Comparison of ENCODE assay signal across 8 cellular contexts in genomic region chr17:19462636-19463035, GRCh38. TPM values are rescaled to one million over a fixed set of nuclear protein-coding genes. Genes with fewer than 3 reads are reported as not detected.
DNase-seq lines count a peak whose midpoint lies in the region; ATAC-seq, FAIRE-seq and TF ChIP-seq lines count a peak whose summit lies in the region.
"Not testable (repeated sequence)": the region's sequence is repeated elsewhere in the genome, so short reads cannot be mapped to it uniquely, and the experiment has no call there.
"Had no signal": no experiment of that assay in that cellular context is flagged by ENCODE, and none has a peak within 500 bp of the region (broad histone marks: within the 10 kb centered on the region; RNA-seq: fewer than 3 reads in every experiment).

No MANE protein-coding gene starts in this region.

- intact Hi-C loops in adrenal gland (cut with DNase I); endothelial cell of umbilical vein (cut with micrococcal nuclease); stomach (cut with DNase I; ENCODE audit: low total_unique reads): not testable (repeated sequence)
- intact Hi-C loops in naive thymus-derived CD4-positive, alpha-beta T cell (cut with micrococcal nuclease), result loop anchor here in 1 of 2 donors (2.0 to 5.0 kb wide), 4 partner anchors 16 to 305 kb away; partner anchors contain the start of gene MAPK7

- peak overlapping the region in 4 of 7 donors; percentile 59 to 71 (median 64) for H3K4me3 Mint-ChIP-seq in CD8-positive, alpha-beta memory T cell
- not testable (repeated sequence) for H3K4me3 Mint-ChIP-seq in activated CD4-positive, alpha-beta memory T cell treated with anti-CD3 and anti-CD28 coated beads, Interleukin-2, amount 10 ng/mL, durations not matched to agents 7 days and 5 days
- peak overlapping the region in 9 of 10 donors; percentile 16 to 83 (median 61) for H3K4me3 Mint-ChIP-seq in naive thymus-derived CD4-positive, alpha-beta T cell

- not testable (repeated sequence) for H3K36me3 Mint-ChIP-seq in CD8-positive, alpha-beta memory T cell; activated CD4-positive, alpha-beta memory T cell treated with anti-CD3 and anti-CD28 coated beads, Interleukin-2, amount 10 ng/mL, durations not matched to agents 7 days and 5 days (ENCODE audit: low read depth); naive thymus-derived CD4-positive, alpha-beta T cell

- H3K9me1 ChIP-seq in endothelial cell of umbilical vein (replicated peaks; ENCODE audit: control insufficient read depth, extremely low read depth, insufficient read depth, low read length), result not testable (repeated sequence)

- POLR2A ChIA-PET in CD8-positive, alpha-beta memory T cell (lab: Charles Lee), result interaction anchor here (1.1 kb wide), 1 partner anchor 85 kb away, joined by 10 read pairs; the partner anchor contains the start of gene MAPK7
- POLR2A ChIA-PET in activated CD4-positive, alpha-beta memory T cell treated with anti-CD3 and anti-CD28 coated beads, Interleukin-2, amount 10 ng/mL, durations not matched to agents 7 days and 5 days (lab: Charles Lee), result interaction anchor here (1.9 kb wide), 1 partner anchor 85 kb away, joined by 4 read pairs; the partner anchor contains the start of gene MAPK7
- POLR2A ChIA-PET in endothelial cell of umbilical vein (lab: Charles Lee), result not testable (repeated sequence)
- POLR2A ChIA-PET in naive thymus-derived CD4-positive, alpha-beta T cell (lab: Charles Lee), result interaction anchor here (0.7 to 1.1 kb wide), 4 partner anchors 87 to 561 kb away, joined by 3 to 5 read pairs (median 4); partner anchors contain the start of gene ALDH3A2

- 88 to 96% (median 90%) methylated on average over 6 of the region's 6 CpGs for WGBS in adrenal gland, 4 donors
- WGBS in stomach, 5 donors, result 92 to 98% (median 93%) methylated on average over 6 of the region's 6 CpGs

- FAIRE-seq in endothelial cell of umbilical vein (lab: Jason Lieb, UNC), result not testable (repeated sequence)

- dilution Hi-C loops in endothelial cell of umbilical vein (cut with MboI; ENCODE audit: extremely low pct_ligation_motif_present, low sequenced_read_pairs), result not testable (repeated sequence)

- H3K9me3 ChIP-seq in CD8-positive, alpha-beta memory T cell (ENCODE audit: low read length); OCI-LY3 (ENCODE audit: insufficient read depth, low read length); adrenal gland (replicated peaks in 1 of 3); endothelial cell of umbilical vein (replicated peaks; ENCODE audit: control insufficient read depth, insufficient read depth, low read length); naive thymus-derived CD4-positive, alpha-beta T cell (ENCODE audit: control insufficient read depth in 2 of 3, low read length in 3 of 3); stomach: not testable (repeated sequence)

- not testable (repeated sequence) for DNase-seq in CD8-positive, alpha-beta memory T cell; activated CD4-positive, alpha-beta memory T cell treated with anti-CD3 and anti-CD28 coated beads, Interleukin-2, amount 10 ng/mL, durations not matched to agents 7 days and 5 days; endothelial cell of umbilical vein (ENCODE audit: low read depth, low spot score); naive thymus-derived CD4-positive, alpha-beta T cell; stomach
- DNase-seq in adrenal gland, result peak in 2 of 7 donors; percentile 5 to 11

- CTCF ChIA-PET in CD8-positive, alpha-beta memory T cell (lab: Charles Lee), result interaction anchor here (0.8 to 3.2 kb wide), 2 partner anchors 16 to 100 kb away, joined by 3 to 16 read pairs; partner anchors contain the start of gene B9D1
- CTCF ChIA-PET in activated CD4-positive, alpha-beta memory T cell treated with anti-CD3 and anti-CD28 coated beads, Interleukin-2, amount 10 ng/mL, durations not matched to agents 7 days and 5 days (lab: Charles Lee), result interaction anchor here (1.5 kb wide), 1 partner anchor 100 kb away, joined by 5 read pairs; the partner anchor contains the start of gene B9D1
- CTCF ChIA-PET in endothelial cell of umbilical vein (lab: Charles Lee), result interaction anchor here (1.4 to 2.7 kb wide), 2 partner anchors 16 to 100 kb away, joined by 3 to 7 read pairs; partner anchors contain the start of gene B9D1
- CTCF ChIA-PET in naive thymus-derived CD4-positive, alpha-beta T cell (lab: Charles Lee), result interaction anchor here (0.8 to 1.0 kb wide), 3 partner anchors 15 to 97 kb away, joined by 3 to 5 read pairs (median 4); no protein-coding TSS in a partner anchor

- H3K9ac ChIP-seq in OCI-LY3 (ENCODE audit: low read length); endothelial cell of umbilical vein (replicated peaks; ENCODE audit: extremely low read depth, insufficient read depth, low read length): not testable (repeated sequence)

- not testable (repeated sequence) for H2AFZ ChIP-seq in OCI-LY3 (ENCODE audit: low read depth, low read length)
- H2AFZ ChIP-seq in endothelial cell of umbilical vein (ENCODE audit: low read depth, low read length), result peak overlapping the region; percentile 63

- not testable (repeated sequence) for H3K9me3 Mint-ChIP-seq in CD8-positive, alpha-beta memory T cell; activated CD4-positive, alpha-beta memory T cell treated with anti-CD3 and anti-CD28 coated beads, Interleukin-2, amount 10 ng/mL, durations not matched to agents 7 days and 5 days; naive thymus-derived CD4-positive, alpha-beta T cell

- not testable (repeated sequence) for TF ChIP-seq POLR2A in adrenal gland (IDR thresholded peaks at IDR 0.05); endothelial cell of umbilical vein (IDR thresholded peaks at IDR 0.05; ENCODE audit: low read depth, low read length); stomach (IDR thresholded peaks at IDR 0.05)

- H3K27me3 ChIP-seq in CD8-positive, alpha-beta memory T cell (ENCODE audit: insufficient read depth, low read length, poor library complexity, severe bottlenecking); OCI-LY3 (ENCODE audit: low read depth, low read length); adrenal gland; endothelial cell of umbilical vein (ENCODE audit: control insufficient read depth in 2 of 2, insufficient read depth in 2 of 2, low read length in 2 of 2); naive thymus-derived CD4-positive, alpha-beta T cell (ENCODE audit: control insufficient read depth in 2 of 2, insufficient read depth in 2 of 2, low read length in 2 of 2); stomach: not testable (repeated sequence)

- ATAC-seq in naive thymus-derived CD4-positive, alpha-beta T cell, result not testable (repeated sequence)

- H4K20me1 ChIP-seq in OCI-LY3 (ENCODE audit: insufficient read depth, low read length); endothelial cell of umbilical vein (replicated peaks; ENCODE audit: control insufficient read depth, extremely low read depth, insufficient read depth, low read length): not testable (repeated sequence)

- not testable (repeated sequence) for BruUV-seq in endothelial cell of umbilical vein (replicated peaks; lab: Mats Ljungman, UMichigan)

- peaks cover 39% of the 10 kb centered on the region for H3K4me1 ChIP-seq in CD8-positive, alpha-beta memory T cell (ENCODE audit: insufficient read depth, low read length)
- H3K4me1 ChIP-seq in OCI-LY3 (ENCODE audit: low read length) (peaks cover 16% of the 10 kb centered on the region), adrenal gland (replicated peaks in 1 of 2) (peaks cover 9 to 10% of the 10 kb centered on the region in 2 donors), stomach (peaks cover 19 to 32% (median 27%) of the 10 kb centered on the region in 4 donors)
- H3K4me1 ChIP-seq in endothelial cell of umbilical vein (ENCODE audit: control insufficient read depth, extremely low read depth, insufficient read depth, low read length), result not testable (repeated sequence)
- peaks cover 25 to 48% of the 10 kb centered on the region in 2 donors for H3K4me1 ChIP-seq in naive thymus-derived CD4-positive, alpha-beta T cell (ENCODE audit: control insufficient read depth in 2 of 2, insufficient read depth in 2 of 2, low read length in 2 of 2)

- not testable (repeated sequence) for H3K27me3 Mint-ChIP-seq in CD8-positive, alpha-beta memory T cell; activated CD4-positive, alpha-beta memory T cell treated with anti-CD3 and anti-CD28 coated beads, Interleukin-2, amount 10 ng/mL, durations not matched to agents 7 days and 5 days; naive thymus-derived CD4-positive, alpha-beta T cell

- H3K27ac ChIP-seq in CD8-positive, alpha-beta memory T cell (ENCODE audit: low read depth, low read length); endothelial cell of umbilical vein (ENCODE audit: insufficient read depth, low read depth, low read length): not testable (repeated sequence)
- peak overlapping the region; percentile 52 for H3K27ac ChIP-seq in OCI-LY3 (ENCODE audit: low read length)
- peak overlapping the region in 3 of 5 donors; percentile 7 to 62 (median 55) for H3K27ac ChIP-seq in adrenal gland
- H3K27ac ChIP-seq in naive thymus-derived CD4-positive, alpha-beta T cell (ENCODE audit: low read depth, low read length), result peak overlapping the region; percentile 40
- H3K27ac ChIP-seq in stomach, result peak overlapping the region in 4 of 5 donors; percentile 20 to 59 (median 44)

- not testable (repeated sequence) for H3K4me3 ChIP-seq in CD8-positive, alpha-beta memory T cell (ENCODE audit: low read length); OCI-LY3 (ENCODE audit: low read length); adrenal gland; endothelial cell of umbilical vein (replicated peaks in 1 of 3; ENCODE audit: insufficient read depth in 1 of 3, low read depth in 1 of 3, low read length in 3 of 3); naive thymus-derived CD4-positive, alpha-beta T cell (ENCODE audit: low read length); stomach

- 0 out of 2 replicates have a peak overlapping the region, but pooled peaks have one; percentile 30 for H3K4me2 ChIP-seq in OCI-LY3 (ENCODE audit: low read length)
- not testable (repeated sequence) for H3K4me2 ChIP-seq in endothelial cell of umbilical vein (ENCODE audit: insufficient read depth, low read length)

- H3K4me1 Mint-ChIP-seq in CD8-positive, alpha-beta memory T cell, result peaks cover 33 to 48% (median 34%) of the 10 kb centered on the region in 3 donors
- H3K4me1 Mint-ChIP-seq in activated CD4-positive, alpha-beta memory T cell treated with anti-CD3 and anti-CD28 coated beads, Interleukin-2, amount 10 ng/mL, durations not matched to agents 7 days and 5 days, result peaks cover 13% of the 10 kb centered on the region
- H3K4me1 Mint-ChIP-seq in naive thymus-derived CD4-positive, alpha-beta T cell, result peaks cover 17 to 68% (median 49%) of the 10 kb centered on the region in 7 donors

- not testable (repeated sequence) for TF ChIP-seq CTCF in OCI-LY3 (IDR thresholded peaks at IDR 0.05; ENCODE audit: low read depth, low read length); adrenal gland (IDR thresholded peaks at IDR 0.05); endothelial cell of umbilical vein (IDR thresholded peaks at IDR 0.05; ENCODE audit: extremely low read depth in 1 of 2, insufficient read depth in 1 of 2, low read depth in 1 of 2, low read length in 2 of 2); stomach (IDR thresholded peaks at IDR 0.05)

- H3K27ac Mint-ChIP-seq in CD8-positive, alpha-beta memory T cell, result peak overlapping the region; percentile 44 to 94 (median 84)
- H3K27ac Mint-ChIP-seq in activated CD4-positive, alpha-beta memory T cell treated with anti-CD3 and anti-CD28 coated beads, Interleukin-2, amount 10 ng/mL, durations not matched to agents 7 days and 5 days, result peak overlapping the region; percentile 73
- peak overlapping the region; percentile 67 to 96 (median 85) for H3K27ac Mint-ChIP-seq in naive thymus-derived CD4-positive, alpha-beta T cell

- TF ChIP-seq EP300 in stomach (IDR thresholded peaks at IDR 0.05), result not testable (repeated sequence)

- H3K36me3 ChIP-seq in CD8-positive, alpha-beta memory T cell (ENCODE audit: insufficient read depth, low read length); OCI-LY3 (replicated peaks; ENCODE audit: low read depth, low read length); adrenal gland (replicated peaks in 1 of 2); endothelial cell of umbilical vein (ENCODE audit: control insufficient read depth in 2 of 2, extremely low read depth in 1 of 2, insufficient read depth in 2 of 2, low read length in 2 of 2); naive thymus-derived CD4-positive, alpha-beta T cell (ENCODE audit: control insufficient read depth in 2 of 3, insufficient read depth in 3 of 3, low read length in 3 of 3); stomach: not testable (repeated sequence)

- not testable (repeated sequence) for H3K79me2 ChIP-seq in OCI-LY3 (ENCODE audit: low read length); endothelial cell of umbilical vein (ENCODE audit: control insufficient read depth, insufficient read depth, low read length)

RNA-seq across cellular contexts. Expression of gene RNF112, which starts 51.6 kb away (rescaled TPM):
- total RNA-seq in CD8-positive, alpha-beta memory T cell, result under 1 TPM; 0.18 to 0.22 TPM
- polyA plus RNA-seq in CD8-positive, alpha-beta memory T cell, result not detected
- total RNA-seq in activated CD4-positive, alpha-beta memory T cell treated with anti-CD3 and anti-CD28 coated beads, Interleukin-2, amount 10 ng/mL, durations not matched to agents 7 days and 5 days, result under 1 TPM; 0.58 to 0.60 TPM
- total RNA-seq in adrenal gland, result 1 to 10 TPM in 5 of 8 donors, under 1 TPM in 2, not detected in 1; 0.88 to 4.6 (median 2.0) TPM
- 10 to 100 TPM in 1 of 3 donors, 1 to 10 TPM in 2; 2.8 to 35.6 (median 6.4) TPM for polyA plus RNA-seq in adrenal gland
- 0.11 TPM in 1 of 2 replicates, not detected in the other for total RNA-seq in endothelial cell of umbilical vein
- 0.05 and 0.06 TPM in 2 replicates for polyA plus RNA-seq in endothelial cell of umbilical vein
- polyA plus RNA-seq in endothelial cell of umbilical vein (2011; cell fraction: cytosol; rRNA removed), result 0.03 TPM in 2 replicates
- polyA plus RNA-seq in endothelial cell of umbilical vein (2011; cell fraction: nucleus; rRNA removed), result 0.28 and 1.1 TPM in 2 replicates
- 0.11 and 0.12 TPM in 2 replicates for polyA plus RNA-seq in endothelial cell of umbilical vein (2012)
- not detected in 2 replicates for polyA minus RNA-seq in endothelial cell of umbilical vein
- polyA minus RNA-seq in endothelial cell of umbilical vein (2011; cell fraction: cytosol; rRNA and poly(A)+ RNA removed), result not detected
- not detected in 2 replicates for polyA minus RNA-seq in endothelial cell of umbilical vein (2011; cell fraction: nucleus; rRNA and poly(A)+ RNA removed)
- total RNA-seq in naive thymus-derived CD4-positive, alpha-beta T cell, result 1 to 10 TPM in 3 of 5 experiments, under 1 TPM in 2; 0.54 to 2.3 (median 1.5) TPM
- polyA plus RNA-seq in naive thymus-derived CD4-positive, alpha-beta T cell, result under 1 TPM in 1 of 2 donors, not detected in 1; 0.15 TPM
- total RNA-seq in stomach, result 1 to 10 TPM in 2 of 5 donors, under 1 TPM in 1, not detected in 2; 0.45 to 4.4 (median 1.7) TPM
- 1 to 10 TPM; 2.1 to 5.0 (median 2.2) TPM for polyA plus RNA-seq in stomach
- total RNA-seq: G401 had no signal
